Comparison of ENCODE assay signal across 1 cellular context in the genomic region with DNA sequence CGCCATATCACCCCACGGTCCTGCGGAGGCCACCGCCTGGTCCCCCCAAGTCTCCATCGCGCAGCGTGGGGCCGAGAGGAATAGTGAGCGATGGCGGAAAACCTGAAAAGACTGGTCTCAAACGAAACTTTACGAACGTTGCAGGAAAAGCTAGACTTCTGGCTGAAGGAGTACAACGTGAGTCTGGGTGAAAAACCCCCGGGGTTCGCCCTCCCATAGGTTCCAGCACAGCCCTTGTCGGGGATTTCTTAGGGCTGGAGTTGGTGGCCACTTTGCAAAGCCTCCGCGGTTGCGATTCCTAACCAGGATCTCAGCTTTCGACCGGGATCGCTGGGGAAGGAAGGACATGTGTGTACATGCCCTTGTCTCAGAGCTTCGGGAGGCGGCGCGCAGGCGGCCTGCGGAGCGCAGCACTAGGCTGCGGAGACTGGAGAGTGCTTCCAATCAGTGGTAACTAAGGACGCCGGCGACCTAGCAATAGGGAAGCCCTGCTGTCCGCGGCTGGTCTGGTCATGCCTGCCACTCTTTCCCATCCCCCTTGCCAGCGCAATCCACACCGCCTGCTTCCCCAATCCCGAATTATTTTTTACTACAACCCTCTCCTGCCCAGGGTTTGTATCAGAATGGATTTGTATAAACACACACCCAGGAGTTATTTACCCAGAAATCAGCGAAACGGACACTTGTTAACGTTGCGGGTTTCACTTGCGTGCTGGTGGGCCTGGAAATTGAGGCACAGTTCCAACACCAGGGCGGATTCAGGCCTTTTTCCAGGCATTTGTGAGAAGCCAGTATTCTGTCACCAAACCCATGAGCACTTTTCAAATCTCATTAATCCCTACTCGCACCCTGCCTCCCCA.
TF ChIP-seq lines count a peak whose summit lies in the region.

No MANE protein-coding gene starts in this region.

TF ChIP-seq in HEK293, 187 proteins besides CTCF, POLR2A, EP300 and RAD21 (continued from another document):
- TF ChIP-seq, protein P1, sequence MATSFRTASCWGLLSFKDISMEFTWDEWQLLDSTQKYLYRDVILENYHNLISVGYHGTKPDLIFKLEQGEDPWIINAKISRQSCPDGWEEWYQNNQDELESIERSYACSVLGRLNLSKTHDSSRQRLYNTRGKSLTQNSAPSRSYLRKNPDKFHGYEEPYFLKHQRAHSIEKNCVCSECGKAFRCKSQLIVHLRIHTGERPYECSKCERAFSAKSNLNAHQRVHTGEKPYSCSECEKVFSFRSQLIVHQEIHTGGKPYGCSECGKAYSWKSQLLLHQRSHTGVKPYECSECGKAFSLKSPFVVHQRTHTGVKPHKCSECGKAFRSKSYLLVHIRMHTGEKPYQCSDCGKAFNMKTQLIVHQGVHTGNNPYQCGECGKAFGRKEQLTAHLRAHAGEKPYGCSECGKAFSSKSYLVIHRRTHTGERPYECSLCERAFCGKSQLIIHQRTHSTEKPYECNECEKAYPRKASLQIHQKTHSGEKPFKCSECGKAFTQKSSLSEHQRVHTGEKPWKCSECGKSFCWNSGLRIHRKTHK (tag by site-specific recombination; IDR thresholded peaks at IDR 0.05), result no peak
- TF ChIP-seq ZNF169 (tag by site-specific recombination; IDR thresholded peaks at IDR 0.05) (no peak), ZFP41 (tag by site-specific recombination; IDR thresholded peaks at IDR 0.05; ENCODE audit: borderline replicate concordance) (no peak), ZNF19 (tag by site-specific recombination; IDR thresholded peaks at IDR 0.05; ENCODE audit: low read depth) (no peak), ZBTB7A (tag by site-specific recombination; IDR thresholded peaks at IDR 0.05; ENCODE audit: low read depth) (no peak), ZNF248 (tag by site-specific recombination; IDR thresholded peaks at IDR 0.05) (no peak), ZNF791 (tag by site-specific recombination; IDR thresholded peaks at IDR 0.05) (no peak), ZNF629 (tag by site-specific recombination; IDR thresholded peaks at IDR 0.05) (0 out of 2 replicates have a peak, but pooled peaks have one; percentile 19), ZNF391 (tag by site-specific recombination; IDR thresholded peaks at IDR 0.05; ENCODE audit: borderline replicate concordance, low read depth) (no peak), OVOL3 (tag by site-specific recombination; IDR thresholded peaks at IDR 0.05) (no peak), ZNF792 (tag by site-specific recombination; IDR thresholded peaks at IDR 0.05) (no peak), ZNF2 (tag by site-specific recombination; IDR thresholded peaks at IDR 0.05) (no peak), ZNF23 (tag by site-specific recombination; IDR thresholded peaks at IDR 0.05; ENCODE audit: borderline replicate concordance) (no peak)
- TF ChIP-seq, protein P2, sequence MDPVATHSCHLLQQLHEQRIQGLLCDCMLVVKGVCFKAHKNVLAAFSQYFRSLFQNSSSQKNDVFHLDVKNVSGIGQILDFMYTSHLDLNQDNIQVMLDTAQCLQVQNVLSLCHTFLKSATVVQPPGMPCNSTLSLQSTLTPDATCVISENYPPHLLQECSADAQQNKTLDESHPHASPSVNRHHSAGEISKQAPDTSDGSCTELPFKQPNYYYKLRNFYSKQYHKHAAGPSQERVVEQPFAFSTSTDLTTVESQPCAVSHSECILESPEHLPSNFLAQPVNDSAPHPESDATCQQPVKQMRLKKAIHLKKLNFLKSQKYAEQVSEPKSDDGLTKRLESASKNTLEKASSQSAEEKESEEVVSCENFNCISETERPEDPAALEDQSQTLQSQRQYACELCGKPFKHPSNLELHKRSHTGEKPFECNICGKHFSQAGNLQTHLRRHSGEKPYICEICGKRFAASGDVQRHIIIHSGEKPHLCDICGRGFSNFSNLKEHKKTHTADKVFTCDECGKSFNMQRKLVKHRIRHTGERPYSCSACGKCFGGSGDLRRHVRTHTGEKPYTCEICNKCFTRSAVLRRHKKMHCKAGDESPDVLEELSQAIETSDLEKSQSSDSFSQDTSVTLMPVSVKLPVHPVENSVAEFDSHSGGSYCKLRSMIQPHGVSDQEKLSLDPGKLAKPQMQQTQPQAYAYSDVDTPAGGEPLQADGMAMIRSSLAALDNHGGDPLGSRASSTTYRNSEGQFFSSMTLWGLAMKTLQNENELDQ (tag by site-specific recombination; IDR thresholded peaks at IDR 0.05; ENCODE audit: low read depth), result no peak
